ENCODE assay signal across 14 cellular contexts in the genomic region with DNA sequence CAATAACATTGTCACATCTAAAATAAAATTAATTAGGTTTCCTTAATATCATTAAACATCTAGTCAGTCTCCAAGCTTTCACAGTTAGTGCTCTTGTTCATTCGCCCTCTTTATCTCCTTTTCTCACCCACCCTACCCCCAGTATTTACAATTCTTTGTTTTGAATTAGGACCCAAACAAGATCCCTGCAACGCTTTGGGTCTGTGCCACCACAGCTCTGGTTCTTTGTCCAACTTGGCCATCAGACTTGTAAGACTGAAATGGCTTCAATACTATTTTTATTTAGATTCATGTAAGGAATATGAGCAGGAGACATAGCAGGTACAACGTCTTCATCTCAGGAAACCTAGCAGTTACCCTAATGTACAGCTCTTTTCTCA.
DNase-seq lines count a peak whose midpoint lies in the region; ATAC-seq, FAIRE-seq and TF ChIP-seq lines count a peak whose summit lies in the region.
"Had no signal": no experiment of that assay in that cellular context is flagged by ENCODE, and none has a peak within 500 bp of the region (broad histone marks: within the 10 kb centered on the region; RNA-seq: fewer than 3 reads in every experiment).

No MANE protein-coding gene starts in this region.

- H3K4me2 ChIP-seq in mammary epithelial cell (ENCODE audit: insufficient read depth, low read depth, low read length), result peak overlapping the region; percentile 70
- H3K4me2 ChIP-seq in keratinocyte (ENCODE audit: control insufficient read depth, extremely low read depth, insufficient read depth, low read depth, low read length), result peak overlapping the region; percentile 79

- no peak for TF ChIP-seq CTCF in mammary epithelial cell (conservative IDR thresholded peaks at IDR 0.05 in 1 of 2, IDR thresholded peaks at IDR 0.05 in 1 of 2; ENCODE audit: extremely low read depth in 1 of 2, insufficient read depth in 1 of 2, low read depth in 1 of 2, low read length in 2 of 2)
- TF ChIP-seq CTCF in keratinocyte (optimal IDR thresholded peaks at IDR 0.05 in 1 of 3, IDR thresholded peaks at IDR 0.05 in 1 of 3, conservative IDR thresholded peaks at IDR 0.05 in 1 of 3; ENCODE audit: extremely low read depth in 1 of 3, insufficient read depth in 2 of 3, low read length in 3 of 3), result no peak

- H3K9me3 Mint-ChIP-seq in stimulated activated naive CD8-positive, alpha-beta T cell treated with anti-CD3 and anti-CD28 coated beads, Interleukin-15, amount 100 ng/mL, for 72 hours, result peaks cover 15 to 20% of the 10 kb centered on the region in 2 donors

- H3K4me1 ChIP-seq in mammary epithelial cell (ENCODE audit: insufficient read depth, low read length), result peaks cover 16% of the 10 kb centered on the region
- H3K4me1 ChIP-seq in keratinocyte (ENCODE audit: control insufficient read depth, extremely low read depth, insufficient read depth, low read length), result peaks cover 15% of the 10 kb centered on the region
- H3K4me1 ChIP-seq: uterus had no signal

- peaks cover 2% of the 10 kb centered on the region for H3K9me3 ChIP-seq in mammary epithelial cell (replicated peaks; ENCODE audit: insufficient read depth, low read length)
- H3K9me3 ChIP-seq in keratinocyte (ENCODE audit: control insufficient read depth, low read depth, low read length), result no peaks in the 10 kb centered on the region

- peak overlapping the region; percentile 25 for H2AFZ ChIP-seq in mammary epithelial cell (ENCODE audit: low read depth, low read length)
- peak overlapping the region; percentile 81 for H2AFZ ChIP-seq in keratinocyte (ENCODE audit: control insufficient read depth, low read length)

- CTCF ChIA-PET in mammary epithelial cell (lab: Charles Lee; ENCODE audit: low non-redundant PET), result no interaction called here

- H3K4me3 Mint-ChIP-seq in stimulated activated naive CD8-positive, alpha-beta T cell treated with anti-CD3 and anti-CD28 coated beads, Interleukin-15, amount 100 ng/mL, for 72 hours, result no peak overlapping the region

- H3K79me2 ChIP-seq in mammary epithelial cell (ENCODE audit: insufficient read depth, low read length), result no peaks in the 10 kb centered on the region
- no peaks in the 10 kb centered on the region for H3K79me2 ChIP-seq in keratinocyte (ENCODE audit: control insufficient read depth, insufficient read depth, low read length)

- no peak for FAIRE-seq in keratinocyte (lab: Jason Lieb, UNC)
- FAIRE-seq: frontal cortex had no signal

- H3K4me3 ChIP-seq in mammary epithelial cell (replicated peaks in 1 of 3; ENCODE audit: insufficient read depth in 1 of 3, low read depth in 2 of 3, low read length in 3 of 3), result no peak overlapping the region
- no peak overlapping the region for H3K4me3 ChIP-seq in keratinocyte (ENCODE audit: control insufficient read depth in 2 of 3, extremely low read depth in 1 of 3, insufficient read depth in 2 of 3, low read depth in 1 of 3, low read length in 3 of 3)
- H3K4me3 ChIP-seq: uterus had no signal

- ATAC-seq in stimulated activated naive CD8-positive, alpha-beta T cell treated with anti-CD3 and anti-CD28 coated beads, Interleukin-15, amount 100 ng/mL, for 72 hours, result no peak
- no peak for ATAC-seq in stimulated activated naive CD8-positive, alpha-beta T cell treated with anti-CD3 and anti-CD28 coated beads, Interleukin-15, Interleukin-2, amounts not matched to agents 100 U/mL and 50 U/mL, for 24 hours
- ATAC-seq in GM21381 (IDR thresholded peaks at IDR 0.05; ENCODE audit: unreplicated experiment), result no peak
- ATAC-seq: HepG2, left lobe of liver had no signal

- H4K20me1 ChIP-seq in mammary epithelial cell (ENCODE audit: insufficient read depth, low read length), result no peaks in the 10 kb centered on the region
- no peaks in the 10 kb centered on the region for H4K20me1 ChIP-seq in keratinocyte (ENCODE audit: control insufficient read depth, extremely low read depth, insufficient read depth, low read length)

- H3K27ac Mint-ChIP-seq in stimulated activated naive CD8-positive, alpha-beta T cell treated with anti-CD3 and anti-CD28 coated beads, Interleukin-15, amount 100 ng/mL, for 72 hours, result peak overlapping the region; percentile 3 to 35

- H3K9ac ChIP-seq in mammary epithelial cell (ENCODE audit: insufficient read depth, low read length) (peak overlapping the region; percentile 60), keratinocyte (ENCODE audit: control insufficient read depth, extremely low read depth, insufficient read depth, low read length) (peak overlapping the region; percentile 30)

- intact Hi-C loops in mammary epithelial cell (cut with micrococcal nuclease), result no loop called here

- peaks cover 5% of the 10 kb centered on the region for H3K4me1 Mint-ChIP-seq in stimulated activated naive CD8-positive, alpha-beta T cell treated with anti-CD3 and anti-CD28 coated beads, Interleukin-15, amount 100 ng/mL, for 72 hours

- H3K27me3 ChIP-seq in mammary epithelial cell (ENCODE audit: insufficient read depth, low read length) (no peaks in the 10 kb centered on the region), keratinocyte (ENCODE audit: control insufficient read depth, extremely low read depth, insufficient read depth, low read length) (no peaks in the 10 kb centered on the region)
- H3K27me3 ChIP-seq: uterus had no signal

- dilution Hi-C loops in mammary epithelial cell (cut with HindIII; ENCODE audit: low sequenced_read_pairs), result no loop called here
- dilution Hi-C loops in keratinocyte (cut with MboI; ENCODE audit: extremely low pct_ligation_motif_present, low sequenced_read_pairs), result no loop called here

- peak overlapping the region; percentile 91 for H3K27ac ChIP-seq in mammary epithelial cell (ENCODE audit: insufficient read depth, low read depth, low read length)
- H3K27ac ChIP-seq in keratinocyte (ENCODE audit: control insufficient read depth, insufficient read depth, low read length), result peak overlapping the region; percentile 94
- H3K27ac ChIP-seq: uterus had no signal

- in situ Hi-C loops in mammary epithelial cell (cut with MboI; ENCODE audit: low sequenced_read_pairs in 2 of 2), result no loop called here

- BruUV-seq in mammary epithelial cell (replicated peaks; lab: Mats Ljungman, UMichigan), result TSS peak; percentile 92

- H3K27me3 Mint-ChIP-seq in stimulated activated naive CD8-positive, alpha-beta T cell treated with anti-CD3 and anti-CD28 coated beads, Interleukin-15, amount 100 ng/mL, for 72 hours, result no peaks in the 10 kb centered on the region

- no peaks in the 10 kb centered on the region for H3K36me3 ChIP-seq in mammary epithelial cell (ENCODE audit: insufficient read depth, low read length)
- no peaks in the 10 kb centered on the region for H3K36me3 ChIP-seq in keratinocyte (ENCODE audit: control insufficient read depth in 2 of 2, extremely low read depth in 1 of 2, insufficient read depth in 2 of 2, low read length in 2 of 2)
- H3K36me3 ChIP-seq: uterus had no signal

- no peaks in the 10 kb centered on the region for H3K9me1 ChIP-seq in keratinocyte (ENCODE audit: control insufficient read depth, extremely low read depth, insufficient read depth, low read length)

- no peak for DNase-seq in stimulated activated naive CD8-positive, alpha-beta T cell treated with anti-CD3 and anti-CD28 coated beads, Interleukin-15, amount 100 ng/mL, for 72 hours
- DNase-seq in stimulated activated naive CD8-positive, alpha-beta T cell treated with anti-CD3 and anti-CD28 coated beads, Interleukin-15, Interleukin-2, amounts not matched to agents 100 U/mL and 50 U/mL, for 24 hours, result no peak
- no peak for DNase-seq in mammary epithelial cell
- no peak for DNase-seq in keratinocyte (ENCODE audit: low read depth, low spot score)
- no peak for DNase-seq in T1000 (lab: John Stamatoyannopoulos, UW)
- DNase-seq in AG20443 (ENCODE audit: low spot score), result no peak
- DNase-seq in NCI-H146 treated with DMSO at 0.1 percent for 48 hours (lab: John Stamatoyannopoulos, UW; ENCODE audit: unreplicated experiment), result no peak
- DNase-seq: activated naive CD4-positive, alpha-beta T cell treated with anti-CD3 and anti-CD28 coated beads, Interleukin-2, amount 50 U/mL, for 16 hours; NCI-H1417 treated with DMSO at 0.1 percent for 48 hours; uterus had no signal

- WGBS in mammary epithelial cell (ENCODE audit: low coverage, missing lambda C conversion rate), result 90% methylated on average over 3 of the region's 3 CpGs
